ENCODE assay signal across 8 cellular contexts in genomic region chr7:157302314-157302711, GRCh38. TPM values are rescaled to one million over a fixed set of nuclear protein-coding genes. Genes with fewer than 3 reads are reported as not detected.
A peak's percentile ranks its signal among the peaks of the same experiment; 100 is the strongest.
DNase-seq lines count a peak whose midpoint lies in the region; ATAC-seq and TF ChIP-seq lines count a peak whose summit lies in the region.

No MANE protein-coding gene starts in this region.

- H3K27me3 ChIP-seq in Peyer's patch (no peaks in the 10 kb centered on the region), heart right ventricle (peaks cover 0 to 4% (median 0%) of the 10 kb centered on the region in 7 donors)

- DNase-seq in AG08395 (ENCODE audit: low spot score) (peak; percentile 31), Peyer's patch (peak in 2 of 3 donors; percentile 83 to 88), activated T-helper 1 cell treated with Interleukin-2 at 50 U/mL for 16 hours (ENCODE audit: low read depth) (peak; percentile 73), heart right ventricle (peak; percentile 43 to 60), NCI-H1417 treated with DMSO at 0.1 percent for 48 hours (lab: John Stamatoyannopoulos, UW) (no peak)
- peak; percentile 86 for DNase-seq in stimulated activated CD4-positive, alpha-beta T cell treated with anti-CD3 and anti-CD28 coated beads, Interleukin-4, amount 100 ng/mL, for 1 hour

- H3K9me3 ChIP-seq in Peyer's patch (no peaks in the 10 kb centered on the region), heart right ventricle (no peaks in the 10 kb centered on the region)

- H3K27ac ChIP-seq in Peyer's patch (peak overlapping the region in 2 of 4 donors; percentile 20 to 39), heart right ventricle (peak overlapping the region in 2 of 10 donors; percentile 43 to 89)

- H3K36me3 ChIP-seq in Peyer's patch (no peaks in the 10 kb centered on the region), heart right ventricle (no peaks in the 10 kb centered on the region)

- H3K4me1 ChIP-seq in Peyer's patch (no peaks in the 10 kb centered on the region), heart right ventricle (peaks cover 0 to 30% (median 0%) of the 10 kb centered on the region in 9 donors)

- TF ChIP-seq POLR2A in Peyer's patch (IDR thresholded peaks at IDR 0.05): no peak

- WGBS in heart right ventricle, 2 donors: 62 to 72% methylated on average over 11 of the region's 11 CpGs

- intact Hi-C loops in heart right ventricle (cut with DNase I): no loop called here

- peak; percentile 93 for ATAC-seq in GM19035 (IDR thresholded peaks at IDR 0.05; ENCODE audit: unreplicated experiment)
- ATAC-seq in HG03108 (IDR thresholded peaks at IDR 0.05; ENCODE audit: unreplicated experiment): peak; percentile 97
- ATAC-seq in heart right ventricle: peak in 7 of 8 donors; percentile 49 to 81 (median 59)

- H3K4me3 ChIP-seq in Peyer's patch (peak overlapping the region in 1 of 4 donors; percentile 21), heart right ventricle (peak overlapping the region in 1 of 10 donors; percentile 8)

- TF ChIP-seq CTCF in Peyer's patch (IDR thresholded peaks at IDR 0.05) (no peak), heart right ventricle (IDR thresholded peaks at IDR 0.05) (no peak)

RNA-seq across cellular contexts. Expression of gene DNAJB6, which starts 34.5 kb away (rescaled TPM):
- total RNA-seq in Peyer's patch (100 to 1,000 TPM in 1 of 4 donors, 10 to 100 TPM in 3; 47.1 to 129 (median 61.3) TPM), heart right ventricle (100 to 1,000 TPM; 144 to 200 (median 188) TPM)
- polyA plus RNA-seq in heart right ventricle: 100 to 1,000 TPM; 114 to 117 TPM
